8 cellular contexts compared by ENCODE assay signal in genomic region chr17:75124041-75124818, GRCh38. TPM values are rescaled to one million over a fixed set of nuclear protein-coding genes. Genes with fewer than 3 reads are reported as not detected.
DNase-seq lines count a peak whose midpoint lies in the region; ATAC-seq and TF ChIP-seq lines count a peak whose summit lies in the region.

No MANE protein-coding gene starts in this region.

- H3K4me3 ChIP-seq in BLaER1 (no peak overlapping the region), ascending aorta (no peak overlapping the region)

- H3K4me3 Mint-ChIP-seq in activated T-cell treated with anti-CD3 and anti-CD28 coated beads, Interleukin-2, amount 50 U/mL, for 4 hours, result no peak overlapping the region

- no peaks in the 10 kb centered on the region for H3K27me3 ChIP-seq in BLaER1
- H3K27me3 ChIP-seq in ascending aorta, result no peaks in the 10 kb centered on the region

- H3K9ac ChIP-seq in BLaER1, result no peak overlapping the region

- no peaks in the 10 kb centered on the region for H3K9me3 ChIP-seq in BLaER1
- no peaks in the 10 kb centered on the region for H3K9me3 ChIP-seq in ascending aorta

- no peaks in the 10 kb centered on the region for H3K27me3 Mint-ChIP-seq in activated T-cell treated with anti-CD3 and anti-CD28 coated beads, Interleukin-2, amount 50 U/mL, for 4 hours (ENCODE audit: low read depth)

- H3K4me1 Mint-ChIP-seq in activated T-cell treated with anti-CD3 and anti-CD28 coated beads, Interleukin-2, amount 50 U/mL, for 4 hours (ENCODE audit: low read depth), result peaks cover 28% of the 10 kb centered on the region

- intact Hi-C loops in cardiac septum (cut with DNase I) (no loop called here), ascending aorta (cut with DNase I) (no loop called here)

- H4K20me1 ChIP-seq in BLaER1, result peaks cover 46% of the 10 kb centered on the region; the same call in 1 of the 2 replicates

- peak overlapping the region; percentile 73 for H3K4me2 ChIP-seq in BLaER1

- peak; percentile 93 to 96 for ATAC-seq in activated T-cell treated with anti-CD3 and anti-CD28 coated beads, Interleukin-2, amount 50 U/mL, for 4 hours
- no peak for ATAC-seq in HG02623 (IDR thresholded peaks at IDR 0.05; ENCODE audit: unreplicated experiment)

- H3K9me3 Mint-ChIP-seq in activated T-cell treated with anti-CD3 and anti-CD28 coated beads, Interleukin-2, amount 50 U/mL, for 4 hours, result no peaks in the 10 kb centered on the region

- peaks cover 6% of the 10 kb centered on the region for H3K36me3 Mint-ChIP-seq in activated T-cell treated with anti-CD3 and anti-CD28 coated beads, Interleukin-2, amount 50 U/mL, for 4 hours (ENCODE audit: insufficient read depth)

- DNase-seq in NCI-H226 (peak; percentile 99), cardiac septum (ENCODE audit: low spot score) (peak; percentile 93), ascending aorta (ENCODE audit: low spot score in 2 of 2) (no peak), NCI-H187 treated with DMSO at 0.1 percent for 48 hours (lab: John Stamatoyannopoulos, UW) (no peak)
- DNase-seq in activated T-cell treated with anti-CD3 and anti-CD28 coated beads, Interleukin-2, amount 50 U/mL, for 4 hours, result peak; percentile 66
- DNase-seq in stimulated activated CD4-positive, alpha-beta T cell treated with anti-CD3 and anti-CD28 coated beads, Interleukin-12 subunit alpha, Interleukin-12 subunit beta, amount 100 ng/mL, for 24 hours (ENCODE audit: low read depth in 2 of 2), result peak; percentile 44 to 55

- no peak for TF ChIP-seq CTCF in ascending aorta (IDR thresholded peaks at IDR 0.05)

- H3K27ac ChIP-seq in BLaER1 (peak overlapping the region; percentile 55; the same call in 1 of the 2 replicates), ascending aorta (no peak overlapping the region)

- H3K4me1 ChIP-seq in BLaER1, result peaks cover 39% of the 10 kb centered on the region
- H3K4me1 ChIP-seq in ascending aorta, result no peaks in the 10 kb centered on the region

- H3K36me3 ChIP-seq in BLaER1, result peaks cover 33% of the 10 kb centered on the region
- peaks cover 0 to 10% of the 10 kb centered on the region in 2 donors for H3K36me3 ChIP-seq in ascending aorta

RNA-seq across cellular contexts. Expression of gene NT5C, which starts 7.3 kb away (rescaled TPM):
- 100 to 1,000 TPM in 1 of 3 donors, 10 to 100 TPM in 2; 91.0 to 103 (median 91.4) TPM for total RNA-seq in activated T-cell treated with anti-CD3 and anti-CD28 coated beads, Interleukin-2, amount 50 U/mL, for 4 hours
- total RNA-seq in cardiac septum (27.7 TPM), ascending aorta (18.3 TPM)

RNA-seq across cellular contexts. Expression of gene ARMC7, which starts 14.5 kb away (rescaled TPM):
- 10 to 100 TPM; 13.2 to 14.4 (median 13.7) TPM for total RNA-seq in activated T-cell treated with anti-CD3 and anti-CD28 coated beads, Interleukin-2, amount 50 U/mL, for 4 hours
- total RNA-seq in cardiac septum, result 8.0 TPM
- total RNA-seq in ascending aorta, result 1.4 TPM

RNA-seq across cellular contexts. Expression of gene JPT1, which starts 30.1 kb away (rescaled TPM):
- 100 to 1,000 TPM; 161 to 182 (median 167) TPM for total RNA-seq in activated T-cell treated with anti-CD3 and anti-CD28 coated beads, Interleukin-2, amount 50 U/mL, for 4 hours
- total RNA-seq in cardiac septum (15.2 TPM), ascending aorta (23.0 TPM)

RNA-seq across cellular contexts. Expression of gene SLC16A5, which starts 36.5 kb away (rescaled TPM):
- 1 to 10 TPM in 1 of 3 donors, under 1 TPM in 2; 0.53 to 1.2 (median 0.55) TPM for total RNA-seq in activated T-cell treated with anti-CD3 and anti-CD28 coated beads, Interleukin-2, amount 50 U/mL, for 4 hours
- total RNA-seq in cardiac septum, result 22.7 TPM
- total RNA-seq in ascending aorta, result 101 TPM

RNA-seq across cellular contexts. Expression of gene SUMO2, which starts 58.5 kb away (rescaled TPM):
- total RNA-seq in activated T-cell treated with anti-CD3 and anti-CD28 coated beads, Interleukin-2, amount 50 U/mL, for 4 hours, result 100 to 1,000 TPM; 594 to 609 (median 599) TPM
- 214 TPM for total RNA-seq in cardiac septum
- 23.9 TPM for total RNA-seq in ascending aorta

Comparison
In these comparisons a context has a peak if more than half of its experiments do, and no peak if none do; other contexts are left out.
1. DNase-seq: peak in NCI-H226 (single experiment), activated T-cell treated with anti-CD3 and anti-CD28 coated beads, Interleukin-2, amount 50 U/mL, for 4 hours (single experiment), cardiac septum (single experiment) and stimulated activated CD4-positive, alpha-beta T cell treated with anti-CD3 and anti-CD28 coated beads, Interleukin-12 subunit alpha, Interleukin-12 subunit beta, amount 100 ng/mL, for 24 hours (2 of 2); none in ascending aorta (0 of 2) and NCI-H187 treated with DMSO at 0.1 percent for 48 hours (single experiment).